ENCODE assay signal across 8 cellular contexts in the genomic region with DNA sequence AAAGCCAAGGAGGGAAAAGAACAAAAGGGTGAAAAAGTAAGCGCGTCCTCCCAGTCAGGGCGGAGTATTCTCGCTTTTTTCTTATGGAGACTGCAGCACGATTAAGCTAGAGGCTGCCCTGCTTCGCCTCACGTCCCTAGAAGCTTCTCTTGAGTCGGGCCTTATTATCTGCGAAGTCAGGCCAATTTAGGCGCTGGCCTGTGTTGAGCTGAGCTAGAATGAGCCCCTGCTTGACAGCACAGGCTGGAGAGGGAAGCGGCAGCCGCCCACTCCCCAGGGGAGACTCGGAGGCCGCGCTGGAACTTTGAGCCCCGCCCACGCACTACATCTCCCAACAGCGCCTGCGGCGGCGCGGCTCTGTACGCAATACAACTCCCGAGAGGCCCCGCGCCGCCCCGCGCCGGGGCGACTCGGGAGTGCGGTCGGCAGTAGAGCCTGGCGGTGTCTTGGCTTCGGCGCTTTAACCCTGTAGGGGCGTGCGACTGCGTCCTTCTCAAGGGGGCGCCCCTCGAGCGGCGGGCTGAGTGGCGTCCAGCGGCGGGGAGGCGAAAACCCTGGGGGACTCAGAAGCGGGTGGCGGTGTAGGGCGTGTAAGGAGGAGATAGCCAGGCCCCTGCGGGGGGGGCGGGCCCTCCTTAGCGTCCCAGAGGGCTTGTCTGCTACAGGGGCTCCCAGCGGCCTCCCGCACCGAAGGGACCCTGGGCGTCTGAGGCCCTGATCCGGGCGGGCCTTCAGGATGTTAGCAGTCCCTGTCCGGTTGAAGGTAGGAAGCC. TPM values are rescaled to one million over a fixed set of nuclear protein-coding genes. Genes with fewer than 3 reads are reported as not detected.
A peak's percentile ranks its signal among the peaks of the same experiment; 100 is the strongest.
DNase-seq lines count a peak whose midpoint lies in the region; ATAC-seq and TF ChIP-seq lines count a peak whose summit lies in the region.

No MANE protein-coding gene starts in this region.

- H3K9me3 Mint-ChIP-seq in HFFc6 (peaks cover 33% of the 10 kb centered on the region), glutamatergic neuron (ENCODE audit: unreplicated experiment) (peaks cover 21% of the 10 kb centered on the region)
- H3K9me3 Mint-ChIP-seq in activated naive CD4-positive, alpha-beta T cell treated with anti-CD3 and anti-CD28 coated beads, Interleukin-2, amount 50 U/mL, for 72 hours = no peaks in the 10 kb centered on the region

- peak overlapping the region; percentile 98 for H3K4me2 ChIP-seq in SK-N-SH

- DNase-seq in GM10266 (ENCODE audit: extremely low spot score) (peak; percentile 86), HFFc6 (peak; percentile 80), NAMALWA (ENCODE audit: low spot score) (peak; percentile 96), SK-N-SH (peak; percentile 89), glutamatergic neuron (peak; percentile 97), ovary (peak; percentile 89 to 93 (median 90))
- peak; percentile 88 to 89 for DNase-seq in activated naive CD4-positive, alpha-beta T cell treated with anti-CD3 and anti-CD28 coated beads, Interleukin-2, amount 50 U/mL, for 72 hours (ENCODE audit: low spot score in 2 of 2)

- H3K27me3 Mint-ChIP-seq in HFFc6 (ENCODE audit: insufficient read depth) (no peaks in the 10 kb centered on the region; the same call in 1 of the 2 replicates), glutamatergic neuron (ENCODE audit: unreplicated experiment) (peaks cover 10% of the 10 kb centered on the region)

- H3K27ac Mint-ChIP-seq in HFFc6 (peak overlapping the region; percentile 92), glutamatergic neuron (ENCODE audit: unreplicated experiment) (peak overlapping the region; percentile 98)
- peak overlapping the region; percentile 88 to 98 for H3K27ac Mint-ChIP-seq in activated naive CD4-positive, alpha-beta T cell treated with anti-CD3 and anti-CD28 coated beads, Interleukin-2, amount 50 U/mL, for 72 hours

- H3K4me1 Mint-ChIP-seq in HFFc6 (ENCODE audit: low read depth) (peaks cover 51% of the 10 kb centered on the region), glutamatergic neuron (ENCODE audit: low read depth, unreplicated experiment) (peaks cover 21% of the 10 kb centered on the region)

- WGBS in SK-N-SH (ENCODE audit: low lambda C conversion rate) = 1% methylated on average over 28 of the region's 61 CpGs
- 0 to 1% (median 0%) methylated on average over 39 to 61 of the region's 61 CpGs for WGBS in ovary, 3 donors
- under 1% methylated on average over 61 of the region's 61 CpGs for WGBS in thymus

- TF ChIP-seq RAD21 in SK-N-SH (IDR thresholded peaks at IDR 0.05; ENCODE audit: low read length) = peak; percentile 26

- TF ChIP-seq EP300 in SK-N-SH (IDR thresholded peaks at IDR 0.05; ENCODE audit: borderline replicate concordance in 1 of 2, low read depth in 1 of 2, low read length in 1 of 2) = no peak
- peak; percentile 53 for TF ChIP-seq EP300 in ovary (IDR thresholded peaks at IDR 0.05)

- peak overlapping the region; percentile 92 to 99 for H3K27ac ChIP-seq in SK-N-SH (ENCODE audit: low read depth in 2 of 2, low read length in 1 of 2)
- peak overlapping the region; percentile 94 to 97 for H3K27ac ChIP-seq in ovary
- H3K27ac ChIP-seq in thymus (ENCODE audit: low read depth) = peak overlapping the region; percentile 94

- no peaks in the 10 kb centered on the region for H4K20me1 ChIP-seq in SK-N-SH (ENCODE audit: insufficient read depth)

- peaks cover 21 to 25% of the 10 kb centered on the region in 2 experiments for H3K36me3 ChIP-seq in SK-N-SH (replicated peaks in 1 of 2; ENCODE audit: control insufficient read depth in 1 of 2, insufficient read depth in 2 of 2, low read length in 1 of 2)
- no peaks in the 10 kb centered on the region for H3K36me3 ChIP-seq in ovary
- H3K36me3 ChIP-seq in thymus (ENCODE audit: control insufficient read depth, insufficient read depth) = no peaks in the 10 kb centered on the region

- peaks cover 15% of the 10 kb centered on the region for H3F3A ChIP-seq in SK-N-SH (replicated peaks; ENCODE audit: insufficient read depth)

- TF ChIP-seq CTCF in GM10266 (IDR thresholded peaks at IDR 0.05; ENCODE audit: control insufficient read depth, insufficient read depth, low read depth, missing control alignments) = peak; percentile 44
- TF ChIP-seq CTCF in HFFc6 (IDR thresholded peaks at IDR 0.05) = peak; percentile 68
- TF ChIP-seq CTCF in SK-N-SH (IDR thresholded peaks at IDR 0.05) = peak; percentile 41
- TF ChIP-seq CTCF in glutamatergic neuron (IDR thresholded peaks at IDR 0.05; ENCODE audit: partially characterized antibody, unreplicated experiment) = no peak
- peak in 2 of 3 donors; percentile 45 to 49 for TF ChIP-seq CTCF in ovary (IDR thresholded peaks at IDR 0.05)

- CTCF ChIA-PET in SK-N-SH (lab: Yijun Ruan, JAX) = interaction anchor here (0.7 to 5.9 kb wide), 6 partner anchors 13 to 268 kb away, joined by 3 to 61 read pairs (median 4); a partner anchor contains a TSS

- no peaks in the 10 kb centered on the region for H3K9me2 ChIP-seq in SK-N-SH

- H2AFZ ChIP-seq in SK-N-SH (ENCODE audit: low read depth) = peak overlapping the region; percentile 98

- peaks cover 42% of the 10 kb centered on the region for H3K36me3 Mint-ChIP-seq in HFFc6 (ENCODE audit: low read depth)
- peaks cover 32 to 42% of the 10 kb centered on the region in 2 donors for H3K36me3 Mint-ChIP-seq in activated naive CD4-positive, alpha-beta T cell treated with anti-CD3 and anti-CD28 coated beads, Interleukin-2, amount 50 U/mL, for 72 hours
- H3K36me3 Mint-ChIP-seq in glutamatergic neuron (ENCODE audit: unreplicated experiment) = peaks cover 36% of the 10 kb centered on the region

- intact Hi-C loops in ovary (cut with DNase I) = no loop called here

- H3K27me3 ChIP-seq in SK-N-SH (ENCODE audit: insufficient read depth) (no peaks in the 10 kb centered on the region), ovary (no peaks in the 10 kb centered on the region), thymus (ENCODE audit: control insufficient read depth, insufficient read depth) (no peaks in the 10 kb centered on the region)

- H3K4me3 Mint-ChIP-seq in HFFc6 (peak overlapping the region; percentile 93), glutamatergic neuron (ENCODE audit: unreplicated experiment) (peak overlapping the region; percentile 96)

- peak overlapping the region; percentile 94 for H3K9ac ChIP-seq in SK-N-SH

- H3K79me2 ChIP-seq in SK-N-SH (ENCODE audit: insufficient read depth) = peaks cover 61% of the 10 kb centered on the region

- POLR2A ChIA-PET in SK-N-SH (lab: Yijun Ruan, JAX) = interaction anchor here (0.6 to 1.9 kb wide), 7 partner anchors 10 to 35 kb away, joined by 3 to 37 read pairs (median 3); a partner anchor contains a TSS

- peaks cover 15 to 30% of the 10 kb centered on the region in 2 experiments for H3K4me1 ChIP-seq in SK-N-SH (ENCODE audit: control insufficient read depth in 1 of 2, insufficient read depth in 2 of 2, low read depth in 1 of 2, low read length in 1 of 2)
- peaks cover 15% of the 10 kb centered on the region for H3K4me1 ChIP-seq in ovary (ENCODE audit: insufficient read depth)
- peaks cover 13% of the 10 kb centered on the region for H3K4me1 ChIP-seq in thymus (ENCODE audit: control insufficient read depth, insufficient read depth, low read length)

- peak; percentile 76 to 80 for ATAC-seq in activated naive CD4-positive, alpha-beta T cell treated with anti-CD3 and anti-CD28 coated beads, Interleukin-2, amount 50 U/mL, for 72 hours

- peaks cover 11% of the 10 kb centered on the region; the same call in 1 of the 2 replicates for H3K9me3 ChIP-seq in SK-N-SH
- peaks cover 0 to 4% of the 10 kb centered on the region in 2 donors for H3K9me3 ChIP-seq in ovary
- H3K9me3 ChIP-seq in thymus (ENCODE audit: control insufficient read depth) = no peaks in the 10 kb centered on the region

- H3K4me3 ChIP-seq in SK-N-SH (ENCODE audit: low read depth in 2 of 2, low read length in 1 of 2) (peak overlapping the region; percentile 94 to 97), ovary (peak overlapping the region; percentile 94), thymus (ENCODE audit: low read length) (peak overlapping the region; percentile 64)

- TF ChIP-seq POLR2A in ovary (IDR thresholded peaks at IDR 0.05) = peak; percentile 97

RNA-seq across cellular contexts. Expression of a gene that starts 0.9 kb away (rescaled TPM):
- 1 to 10 TPM; 7.3 to 9.9 (median 8.8) TPM for total RNA-seq in HFFc6 (2021; fragmentation: NEBNext Ultra II Directional; extraction: Animal tissue kit (Norgen Biotek cat#: 25700))
- polyA plus RNA-seq in SK-N-SH (2012; rRNA removed) (5.0 and 6.4 TPM in 2 replicates), ovary (10 to 100 TPM; 17.2 to 43.1 TPM), thymus (6.6 TPM)
- 6.5 and 7.1 TPM in 2 replicates for polyA plus RNA-seq in SK-N-SH (2012; cell fraction: cytosol; rRNA removed)
- 5.1 and 9.1 TPM in 2 replicates for polyA plus RNA-seq in SK-N-SH (2012; cell fraction: nucleus; rRNA removed)
- 1 to 10 TPM; 7.6 to 8.2 TPM for total RNA-seq in activated naive CD4-positive, alpha-beta T cell treated with anti-CD3 and anti-CD28 coated beads, Interleukin-2, amount 50 U/mL, for 72 hours
- total RNA-seq in glutamatergic neuron (ENCODE audit: unreplicated experiment) (13.3 TPM), ovary (10 to 100 TPM; 16.5 to 42.6 (median 23.5) TPM)

RNA-seq across cellular contexts. Expression of a gene that starts 24.7 kb away (rescaled TPM):
- 100 to 1,000 TPM; 115 to 147 (median 144) TPM for total RNA-seq in HFFc6 (2021; fragmentation: NEBNext Ultra II Directional; extraction: Animal tissue kit (Norgen Biotek cat#: 25700))
- polyA plus RNA-seq in SK-N-SH (2012; rRNA removed) (111 and 141 TPM in 2 replicates), ovary (100 to 1,000 TPM in 1 of 2 donors, 10 to 100 TPM in 1; 70.6 to 107 TPM), thymus (119 TPM)
- polyA plus RNA-seq in SK-N-SH (2012; cell fraction: cytosol; rRNA removed) = 158 and 178 TPM in 2 replicates
- polyA plus RNA-seq in SK-N-SH (2012; cell fraction: nucleus; rRNA removed) = 46.4 and 78.9 TPM in 2 replicates
- 100 to 1,000 TPM; 175 to 177 TPM for total RNA-seq in activated naive CD4-positive, alpha-beta T cell treated with anti-CD3 and anti-CD28 coated beads, Interleukin-2, amount 50 U/mL, for 72 hours
- total RNA-seq in glutamatergic neuron (ENCODE audit: unreplicated experiment) (189 TPM), ovary (100 to 1,000 TPM in 5 of 7 donors, 10 to 100 TPM in 2; 55.9 to 173 (median 153) TPM)

RNA-seq across cellular contexts. Expression of a gene that starts 55.8 kb away (rescaled TPM):
- 1 to 10 TPM; 6.0 to 8.4 (median 7.1) TPM for total RNA-seq in HFFc6 (2021; fragmentation: NEBNext Ultra II Directional; extraction: Animal tissue kit (Norgen Biotek cat#: 25700))
- polyA plus RNA-seq in SK-N-SH (2012; rRNA removed) (1.1 and 1.2 TPM in 2 replicates), ovary (10 to 100 TPM; 72.5 to 73.8 TPM), thymus (5.5 TPM)
- 0.68 and 0.90 TPM in 2 replicates for polyA plus RNA-seq in SK-N-SH (2012; cell fraction: cytosol; rRNA removed)
- polyA plus RNA-seq in SK-N-SH (2012; cell fraction: nucleus; rRNA removed) = 3.9 and 4.7 TPM in 2 replicates
- 10 to 100 TPM; 10.5 to 19.2 TPM for total RNA-seq in activated naive CD4-positive, alpha-beta T cell treated with anti-CD3 and anti-CD28 coated beads, Interleukin-2, amount 50 U/mL, for 72 hours
- total RNA-seq in glutamatergic neuron (ENCODE audit: unreplicated experiment) (0.83 TPM), ovary (100 to 1,000 TPM in 3 of 7 donors, 10 to 100 TPM in 4; 42.0 to 153 (median 79.7) TPM)

Comparison
In these comparisons a context has a peak if more than half of its experiments do, and no peak if none do; other contexts are left out.
1. Peak in every context shown above with its lines: DNase-seq, ATAC-seq, H3K4me3 ChIP-seq and H3K27ac ChIP-seq.